ENCODE assay signal across 23 cellular contexts in genomic region chr4:84378277-84378838, GRCh38.
"Had no signal": no experiment of that assay in that cellular context is flagged by ENCODE, and none has a peak within 500 bp of the region (broad histone marks: within the 10 kb centered on the region; RNA-seq: fewer than 3 reads in every experiment).

No MANE protein-coding gene starts in this region.

- H3K36me3 Mint-ChIP-seq: natural killer cell treated with Interleukin-12 subunit alpha and Interleukin-12 subunit beta and Interleukin-15 and Interleukin-18, amount 100 ng/mL, for 72 hours; stimulated activated naive B cell treated with anti-CD40 and anti-IgM and Interleukin-4, amounts not matched to agents 10 μg/mL and 1 μg/mL and 100 μg/mL, for 72 hours had no signal

- H3K27ac Mint-ChIP-seq: dendritic cell treated with granulocyte-macrophage colony-stimulating factor and Interleukin-4, amounts not matched to agents 40 ng/mL and 50 ng/mL, for 4 days; effector memory CD8-positive, alpha-beta T cell; natural killer cell treated with Interleukin-12 subunit alpha and Interleukin-12 subunit beta and Interleukin-15 and Interleukin-18, amount 100 ng/mL, for 72 hours; stimulated activated naive B cell treated with anti-CD40 and anti-IgM and Interleukin-4, amounts not matched to agents 10 μg/mL and 1 μg/mL and 100 μg/mL, for 72 hours; stimulated activated naive CD8-positive, alpha-beta T cell treated with anti-CD3 and anti-CD28 coated beads, Interleukin-15, amount 100 ng/mL, for 72 hours had no signal

- H3K9me3 ChIP-seq: esophagus squamous epithelium, heart left ventricle, neutrophil, psoas muscle, sigmoid colon, testis, tibial nerve, upper lobe of right lung had no signal

- H3K4me1 ChIP-seq: esophagus squamous epithelium, foreskin keratinocyte, heart left ventricle, psoas muscle, sigmoid colon, testis, tibial nerve, upper lobe of right lung had no signal

- H3K27me3 Mint-ChIP-seq: effector memory CD8-positive, alpha-beta T cell; natural killer cell treated with Interleukin-12 subunit alpha and Interleukin-12 subunit beta and Interleukin-15 and Interleukin-18, amount 100 ng/mL, for 72 hours had no signal

- H3K9me3 Mint-ChIP-seq: dendritic cell treated with granulocyte-macrophage colony-stimulating factor and Interleukin-4, amounts not matched to agents 40 ng/mL and 50 ng/mL, for 4 days; effector memory CD8-positive, alpha-beta T cell; natural killer cell treated with Interleukin-12 subunit alpha and Interleukin-12 subunit beta and Interleukin-15 and Interleukin-18, amount 100 ng/mL, for 72 hours; stimulated activated naive B cell treated with anti-CD40 and anti-IgM and Interleukin-4, amounts not matched to agents 10 μg/mL and 1 μg/mL and 100 μg/mL, for 72 hours had no signal

- H3K4me3 Mint-ChIP-seq: dendritic cell treated with granulocyte-macrophage colony-stimulating factor and Interleukin-4, amounts not matched to agents 40 ng/mL and 50 ng/mL, for 4 days; effector memory CD8-positive, alpha-beta T cell; natural killer cell treated with Interleukin-12 subunit alpha and Interleukin-12 subunit beta and Interleukin-15 and Interleukin-18, amount 100 ng/mL, for 72 hours; stimulated activated naive B cell treated with anti-CD40 and anti-IgM and Interleukin-4, amounts not matched to agents 10 μg/mL and 1 μg/mL and 100 μg/mL, for 72 hours; stimulated activated naive CD8-positive, alpha-beta T cell treated with anti-CD3 and anti-CD28 coated beads, Interleukin-15, amount 100 ng/mL, for 72 hours had no signal

- H3K27me3 ChIP-seq: esophagus squamous epithelium, sigmoid colon, testis, tibial nerve, upper lobe of right lung had no signal

- H3K4me3 ChIP-seq: esophagus squamous epithelium, heart left ventricle, lung, psoas muscle, sigmoid colon, skin epidermis, testis, tibial nerve, upper lobe of right lung had no signal

- H3K27ac ChIP-seq: esophagus squamous epithelium, foreskin keratinocyte, heart left ventricle, neutrophil, psoas muscle, sigmoid colon, skin epidermis, testis, tibial nerve, upper lobe of right lung had no signal

- H3K36me3 ChIP-seq: esophagus squamous epithelium, heart left ventricle, neutrophil, sigmoid colon, tibial nerve, upper lobe of right lung had no signal

- ATAC-seq: effector memory CD8-positive, alpha-beta T cell; foreskin keratinocyte; heart left ventricle; left colon; left ventricle myocardium superior; natural killer cell treated with Interleukin-12 subunit alpha and Interleukin-12 subunit beta and Interleukin-15 and Interleukin-18, amount 100 ng/mL, for 72 hours; psoas muscle; stimulated activated naive B cell treated with anti-CD40 and anti-IgM and Interleukin-4, amounts not matched to agents 10 μg/mL and 1 μg/mL and 100 μg/mL, for 72 hours; stimulated activated naive CD8-positive, alpha-beta T cell treated with anti-CD3 and anti-CD28 coated beads, Interleukin-15, amount 100 ng/mL, for 72 hours; upper lobe of right lung had no signal

- H3K4me1 Mint-ChIP-seq: stimulated activated naive B cell treated with anti-CD40 and anti-IgM and Interleukin-4, amounts not matched to agents 10 μg/mL and 1 μg/mL and 100 μg/mL, for 72 hours; stimulated activated naive CD8-positive, alpha-beta T cell treated with anti-CD3 and anti-CD28 coated beads, Interleukin-15, amount 100 ng/mL, for 72 hours had no signal

- DNase-seq: effector memory CD8-positive, alpha-beta T cell; esophagus squamous epithelium; foreskin keratinocyte; heart left ventricle; hypothalamus; left colon; left ventricle myocardium superior; mesenchymal stem cell; midbrain; psoas muscle; sigmoid colon; stimulated activated CD4-positive, alpha-beta T cell treated with anti-CD3 and anti-CD28 coated beads, Interleukin-2, amount 100 ng/mL, for 24 hours; stimulated activated CD4-positive, alpha-beta T cell treated with anti-CD3 and anti-CD28 coated beads, Interleukin-4, amount 100 ng/mL, for 4 hours; stimulated activated naive B cell treated with anti-CD40 and anti-IgM and Interleukin-4, amounts not matched to agents 10 μg/mL and 1 μg/mL and 100 μg/mL, for 72 hours; stimulated activated naive CD8-positive, alpha-beta T cell treated with anti-CD3 and anti-CD28 coated beads, Interleukin-15, amount 100 ng/mL, for 72 hours; testis; upper lobe of right lung had no signal
